13 cellular contexts compared by ENCODE assay signal in the genomic region with DNA sequence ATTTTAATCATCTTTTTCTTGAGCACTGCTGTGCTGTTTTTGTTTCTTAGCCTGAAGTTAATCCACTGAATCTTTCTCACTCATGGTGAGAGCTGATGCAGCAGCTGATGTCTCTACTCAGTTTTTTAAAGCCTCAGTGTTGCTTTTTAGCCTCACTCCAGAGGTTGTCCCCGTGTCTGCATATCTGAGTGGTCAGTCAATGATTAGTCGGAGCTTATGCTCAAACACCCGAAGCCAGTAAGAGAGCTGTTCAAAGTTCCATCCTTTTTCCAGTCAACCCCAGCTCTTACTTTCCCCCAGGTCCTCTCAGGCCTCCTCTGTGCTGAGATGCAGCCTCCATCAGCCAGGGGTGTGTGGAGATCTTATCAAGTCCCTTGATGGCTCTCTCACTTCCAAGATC.
"Had no signal": no experiment of that assay in that cellular context is flagged by ENCODE, and none has a peak within 500 bp of the region (broad histone marks: within the 10 kb centered on the region; RNA-seq: fewer than 3 reads in every experiment).

No MANE protein-coding gene starts in this region.

- H2AFZ ChIP-seq: parathyroid adenoma had no signal

- H3K9me3 ChIP-seq: left ventricle myocardium inferior, tibial nerve had no signal

- DNase-seq: activated CD4-positive, alpha-beta memory T cell treated with anti-CD3 and anti-CD28 coated beads for 36 hours; activated CD4-positive, alpha-beta T cell treated with anti-CD3 and anti-CD28 coated beads for 1 hour; activated gamma-delta T cell treated with Interleukin-2 at 50 U/mL for 16 hours; activated naive CD8-positive, alpha-beta T cell treated with anti-CD3 and anti-CD28 coated beads for 36 hours; activated T-cell treated with anti-CD3 and anti-CD28 coated beads, Interleukin-2, amount 50 U/mL, for 4 hours; anterior cingulate cortex; left ventricle myocardium inferior; small intestine had no signal

- H3K27ac ChIP-seq: left ventricle myocardium inferior, parathyroid adenoma, SK-N-MC, tibial nerve had no signal

- H3K4me1 ChIP-seq: left ventricle myocardium inferior had no signal

- H3K27me3 ChIP-seq: tibial nerve had no signal

- H3K36me3 ChIP-seq: left ventricle myocardium inferior, tibial nerve had no signal

- ATAC-seq: activated T-cell treated with anti-CD3 and anti-CD28 coated beads, Interleukin-2, amount 50 U/mL, for 4 hours; esophagus mucosa; stimulated activated effector memory CD8-positive, alpha-beta T cell treated with anti-CD3 and anti-CD28 coated beads, Interleukin-12 subunit alpha, Interleukin-12 subunit beta, amount 100 ng/mL, for 72 hours had no signal

- H3K4me3 ChIP-seq: left ventricle myocardium inferior, SK-N-MC, tibial nerve had no signal

- FAIRE-seq: small intestine had no signal

- H3K9ac ChIP-seq: parathyroid adenoma had no signal
